ENCODE assay signal across 8 cellular contexts in genomic region chr11:107999759-108000455, GRCh38. TPM values are rescaled to one million over a fixed set of nuclear protein-coding genes. Genes with fewer than 3 reads are reported as not detected.
DNase-seq lines count a peak whose midpoint lies in the region; ATAC-seq and TF ChIP-seq lines count a peak whose summit lies in the region.

No MANE protein-coding gene starts in this region.

- BruUV-seq in Panc1 (replicated peaks; lab: Mats Ljungman, UMichigan) (no TSS peak), mammary epithelial cell (replicated peaks; lab: Mats Ljungman, UMichigan) (no TSS peak)

- intact Hi-C loops in Panc1 (cut with micrococcal nuclease; ENCODE audit: unreplicated experiment) = no loop called here
- intact Hi-C loops in mammary epithelial cell (cut with micrococcal nuclease) = loop anchor here (1.0 kb wide), 1 partner anchor 655 kb away; no protein-coding TSS in a partner anchor
- intact Hi-C loops in ascending aorta (cut with DNase I) = loop anchor here (10.0 kb wide), 1 partner anchor 665 kb away; the partner anchor contains the start of gene DDX10

- in situ Hi-C loops in Panc1 (cut with HindIII; ENCODE audit: low pct_unique_long_range_greater_than_20kb, low sequenced_read_pairs) (no loop called here), mammary epithelial cell (cut with MboI; ENCODE audit: low sequenced_read_pairs in 2 of 2) (no loop called here)

- dilution Hi-C loops in mammary epithelial cell (cut with HindIII; ENCODE audit: low sequenced_read_pairs) = no loop called here

- no peak overlapping the region for H2AFZ ChIP-seq in mammary epithelial cell (ENCODE audit: low read depth, low read length)

- H3K27ac ChIP-seq in Panc1 (ENCODE audit: low read length) = no peak overlapping the region
- no peak overlapping the region for H3K27ac ChIP-seq in mammary epithelial cell (ENCODE audit: insufficient read depth, low read depth, low read length)
- H3K27ac ChIP-seq in ascending aorta = no peak overlapping the region

- DNase-seq in SHP77 (lab: John Stamatoyannopoulos, UW) = peak; percentile 41 to 46
- no peak for DNase-seq in SHP77 treated with DMSO at 0.1 percent for 48 hours (lab: John Stamatoyannopoulos, UW)
- DNase-seq in HuH-7 (ENCODE audit: low spot score) = peak; percentile 81
- peak; percentile 28 for DNase-seq in Panc1 (ENCODE audit: low read depth, low spot score)
- peak; percentile 37 for DNase-seq in mammary epithelial cell
- peak; percentile 58 for DNase-seq in myocyte (ENCODE audit: low read depth)
- DNase-seq in ascending aorta (ENCODE audit: low spot score in 2 of 2) = no peak

- peak; percentile 85 for TF ChIP-seq CTCF in Panc1 (IDR thresholded peaks at IDR 0.05)
- TF ChIP-seq CTCF in mammary epithelial cell (conservative IDR thresholded peaks at IDR 0.05 in 1 of 2, IDR thresholded peaks at IDR 0.05 in 1 of 2; ENCODE audit: extremely low read depth in 1 of 2, insufficient read depth in 1 of 2, low read depth in 1 of 2, low read length in 2 of 2) = peak; percentile 54 to 59
- no peak for TF ChIP-seq CTCF in ascending aorta (IDR thresholded peaks at IDR 0.05)

- CTCF ChIA-PET in Panc1 (lab: Charles Lee) = interaction anchor here (0.6 kb wide), 1 partner anchor 63 kb away, joined by 4 read pairs; no protein-coding TSS in a partner anchor
- CTCF ChIA-PET in mammary epithelial cell (lab: Charles Lee; ENCODE audit: low non-redundant PET) = interaction anchor here (0.7 to 0.8 kb wide), 2 partner anchors 9 to 62 kb away, joined by 3 to 5 read pairs; partner anchors contain the start of gene CUL5

- H3K9me3 ChIP-seq in Panc1 (ENCODE audit: control insufficient read depth, insufficient read depth, low read depth, low read length) (no peaks in the 10 kb centered on the region), mammary epithelial cell (replicated peaks; ENCODE audit: insufficient read depth, low read length) (no peaks in the 10 kb centered on the region), ascending aorta (no peaks in the 10 kb centered on the region)

- H4K20me1 ChIP-seq in mammary epithelial cell (ENCODE audit: insufficient read depth, low read length) = no peaks in the 10 kb centered on the region

- H3K27me3 ChIP-seq in Panc1 (ENCODE audit: control insufficient read depth, insufficient read depth, low read length) (no peaks in the 10 kb centered on the region), mammary epithelial cell (ENCODE audit: insufficient read depth, low read length) (peaks cover 3% of the 10 kb centered on the region), ascending aorta (no peaks in the 10 kb centered on the region)

- POLR2A ChIA-PET in Panc1 (lab: Charles Lee) = no interaction called here

- H3K79me2 ChIP-seq in mammary epithelial cell (ENCODE audit: insufficient read depth, low read length) = no peaks in the 10 kb centered on the region

- H3K4me3 ChIP-seq in Panc1 (ENCODE audit: low read depth in 2 of 2, low read length in 2 of 2) (no peak overlapping the region), mammary epithelial cell (replicated peaks in 1 of 3; ENCODE audit: insufficient read depth in 1 of 3, low read depth in 2 of 3, low read length in 3 of 3) (no peak overlapping the region), ascending aorta (no peak overlapping the region)

- H3K36me3 ChIP-seq in Panc1 (ENCODE audit: control insufficient read depth, insufficient read depth, low read length) (no peaks in the 10 kb centered on the region), mammary epithelial cell (ENCODE audit: insufficient read depth, low read length) (no peaks in the 10 kb centered on the region), ascending aorta (no peaks in the 10 kb centered on the region)

- H3K9ac ChIP-seq in mammary epithelial cell (ENCODE audit: insufficient read depth, low read length) = no peak overlapping the region

- H3K4me2 ChIP-seq in mammary epithelial cell (ENCODE audit: insufficient read depth, low read depth, low read length) = no peak overlapping the region

- H3K4me1 ChIP-seq in Panc1 (ENCODE audit: control insufficient read depth, insufficient read depth, low read length) = no peaks in the 10 kb centered on the region
- H3K4me1 ChIP-seq in mammary epithelial cell (ENCODE audit: insufficient read depth, low read length) = peaks cover 3% of the 10 kb centered on the region
- H3K4me1 ChIP-seq in ascending aorta = no peaks in the 10 kb centered on the region

- ATAC-seq in GM21619 (IDR thresholded peaks at IDR 0.05; ENCODE audit: unreplicated experiment) (peak; percentile 95), Panc1 (peak; percentile 88)

- WGBS in mammary epithelial cell (ENCODE audit: low coverage, missing lambda C conversion rate) = 29% methylated on average over 6 of the region's 6 CpGs

RNA-seq across cellular contexts. Expression of gene CUL5, which starts 8.8 kb away (rescaled TPM):
- total RNA-seq in Panc1 (2021; ENCODE audit: unreplicated experiment) (56.5 TPM), mammary epithelial cell (10 to 100 TPM; 29.8 to 36.7 TPM), myocyte (61.9 and 70.6 TPM in 2 replicates), ascending aorta (6.0 TPM)
- 29.7 TPM for polyA plus RNA-seq in Panc1 (2012; ENCODE audit: insufficient read length)
- 13.0 TPM for polyA plus RNA-seq in mammary epithelial cell
- polyA minus RNA-seq in mammary epithelial cell = 10.7 TPM
- polyA plus RNA-seq in myocyte (2012) = 10.9 TPM

Comparison
In these comparisons a context has a peak if more than half of its experiments do, and no peak if none do; other contexts are left out.
1. DNase-seq: peak in SHP77 (2 of 2), HuH-7 (single experiment), Panc1 (single experiment), mammary epithelial cell (single experiment) and myocyte (single experiment); none in SHP77 treated with DMSO at 0.1 percent for 48 hours (single experiment) and ascending aorta (0 of 2).
2. CTCF ChIP-seq: peak in Panc1 (single experiment) and mammary epithelial cell (2 of 2); none in ascending aorta (0 of 3).